ENCODE assay signal across 9 cellular contexts in genomic region chr2:217105733-217106649, GRCh38.
DNase-seq lines count a peak whose midpoint lies in the region; ATAC-seq and TF ChIP-seq lines count a peak whose summit lies in the region.
"Had no signal": no experiment of that assay in that cellular context is flagged by ENCODE, and none has a peak within 500 bp of the region (broad histone marks: within the 10 kb centered on the region; RNA-seq: fewer than 3 reads in every experiment).

No MANE protein-coding gene starts in this region.

- no peak overlapping the region for H3K9ac ChIP-seq in HUES64 (ENCODE audit: low read depth, low read length)

- intact Hi-C loops in ascending aorta (cut with DNase I), result loop anchor here (2.0 to 10.0 kb wide), 7 partner anchors 54 to 551 kb away; no protein-coding TSS in a partner anchor
- intact Hi-C loops in lower lobe of right lung (cut with DNase I), result no loop called here

- no peaks in the 10 kb centered on the region for H3K36me3 ChIP-seq in HUES64 (ENCODE audit: insufficient read depth, low read length)
- no peaks in the 10 kb centered on the region for H3K36me3 ChIP-seq in ascending aorta
- no peaks in the 10 kb centered on the region for H3K36me3 ChIP-seq in lower lobe of right lung

- peaks cover 16% of the 10 kb centered on the region for H3K4me1 ChIP-seq in HUES64 (ENCODE audit: insufficient read depth, low read length)
- peaks cover 3 to 18% of the 10 kb centered on the region in 2 donors for H3K4me1 ChIP-seq in ascending aorta
- H3K4me1 ChIP-seq in lower lobe of right lung, result no peaks in the 10 kb centered on the region

- TF ChIP-seq CTCF in AG09319 (IDR thresholded peaks at IDR 0.05; ENCODE audit: low read depth, low read length) (no peak), ascending aorta (IDR thresholded peaks at IDR 0.05) (no peak), lower lobe of right lung (IDR thresholded peaks at IDR 0.05) (no peak)

- no peaks in the 10 kb centered on the region for H3K27me3 ChIP-seq in HUES64 (ENCODE audit: insufficient read depth, low read length)
- H3K27me3 ChIP-seq in ascending aorta, result no peaks in the 10 kb centered on the region
- H3K27me3 ChIP-seq in lower lobe of right lung (ENCODE audit: low read depth), result no peaks in the 10 kb centered on the region

- H3K27ac ChIP-seq in HUES64 (ENCODE audit: low read depth, low read length) (peak overlapping the region; percentile 17; the same call in 1 of the 2 replicates), ascending aorta (peak overlapping the region; percentile 82 to 86), lower lobe of right lung (no peak overlapping the region)

- 78% methylated on average over 5 of the region's 5 CpGs for WGBS in HUES64

- peak; percentile 76 to 77 for ATAC-seq in lower lobe of right lung
- ATAC-seq in HG02623 (IDR thresholded peaks at IDR 0.05; ENCODE audit: unreplicated experiment), result no peak

- no peak overlapping the region for H3K4me3 ChIP-seq in HUES64 (ENCODE audit: low read length)
- no peak overlapping the region for H3K4me3 ChIP-seq in ascending aorta
- H3K4me3 ChIP-seq in lower lobe of right lung, result no peak overlapping the region

- H3K9me3 ChIP-seq in HUES64 (ENCODE audit: insufficient read depth, low read depth, low read length), result no peaks in the 10 kb centered on the region
- no peaks in the 10 kb centered on the region for H3K9me3 ChIP-seq in ascending aorta
- H3K9me3 ChIP-seq in lower lobe of right lung, result no peaks in the 10 kb centered on the region

- DNase-seq in AG09319 (ENCODE audit: extremely low read depth, low read depth) (peak; percentile 90), ascending aorta (ENCODE audit: low spot score in 2 of 2) (peak; percentile 48 to 93), lower lobe of right lung (no peak), NCI-H1092 treated with DMSO at 0.1 percent for 48 hours (lab: John Stamatoyannopoulos, UW) (no peak), NCI-H1105 (lab: John Stamatoyannopoulos, UW) (no peak)
- DNase-seq in central memory CD4-positive, alpha-beta T cell, result no peak
- DNase-seq: SHP77 treated with DMSO at 0.1 percent for 48 hours had no signal

Comparison
In these comparisons a context has a peak if more than half of its experiments do, and no peak if none do; other contexts are left out.
1. DNase-seq: peak in AG09319 (single experiment) and ascending aorta (2 of 2); none in lower lobe of right lung (single experiment), NCI-H1092 treated with DMSO at 0.1 percent for 48 hours (single experiment), central memory CD4-positive, alpha-beta T cell (single experiment) and NCI-H1105 (single experiment).